ENCODE assay signal across 25 cellular contexts in genomic region chr1:169151338-169151837, GRCh38.
"Had no signal": no experiment of that assay in that cellular context is flagged by ENCODE, and none has a peak within 500 bp of the region (broad histone marks: within the 10 kb centered on the region; RNA-seq: fewer than 3 reads in every experiment).

No MANE protein-coding gene starts in this region.

- H3K27me3 ChIP-seq: dorsolateral prefrontal cortex, gastrocnemius medialis, left lung, neural progenitor cell, ovary, right atrium auricular region, sigmoid colon, suprapubic skin, transverse colon had no signal

- H3K27me3 Mint-ChIP-seq: naive thymus-derived CD4-positive, alpha-beta T cell; progenitor cell of endocrine pancreas; stimulated activated naive CD8-positive, alpha-beta T cell treated with anti-CD3 and anti-CD28 coated beads, Interleukin-15, amount 100 ng/mL, for 72 hours had no signal

- DNase-seq: caudate nucleus; cerebellar nuclear complex; dorsolateral prefrontal cortex; effector CD4-positive, alpha-beta T cell; foreskin fibroblast; gastrocnemius medialis; head of caudate nucleus; left cardiac atrium; mesendoderm; midbrain; naive thymus-derived CD4-positive, alpha-beta T cell; nucleus accumbens; ovary; sigmoid colon; stimulated activated naive CD4-positive, alpha-beta T cell; stimulated activated naive CD8-positive, alpha-beta T cell treated with anti-CD3 and anti-CD28 coated beads, Interleukin-15, amount 100 ng/mL, for 72 hours; transverse colon had no signal

- H3K9me3 Mint-ChIP-seq: naive thymus-derived CD4-positive, alpha-beta T cell; nephron; neural progenitor cell; stimulated activated naive CD8-positive, alpha-beta T cell treated with anti-CD3 and anti-CD28 coated beads, Interleukin-15, amount 100 ng/mL, for 72 hours had no signal

- H3K4me2 ChIP-seq: neural progenitor cell had no signal

- H3K9me3 ChIP-seq: gastrocnemius medialis, left lung, ovary, right atrium auricular region, sigmoid colon, suprapubic skin, transverse colon had no signal

- H3K4me1 Mint-ChIP-seq: naive thymus-derived CD4-positive, alpha-beta T cell; nephron; stimulated activated naive CD8-positive, alpha-beta T cell treated with anti-CD3 and anti-CD28 coated beads, Interleukin-15, amount 100 ng/mL, for 72 hours had no signal

- H3K27ac ChIP-seq: dorsolateral prefrontal cortex, gastrocnemius medialis, left lung, neural progenitor cell, ovary, right atrium auricular region, sigmoid colon, suprapubic skin had no signal

- H3K36me3 Mint-ChIP-seq: neural progenitor cell had no signal

- ATAC-seq: gastrocnemius medialis; left cardiac atrium; left lung; naive thymus-derived CD4-positive, alpha-beta T cell; stimulated activated naive CD8-positive, alpha-beta T cell treated with anti-CD3 and anti-CD28 coated beads, Interleukin-15, amount 100 ng/mL, for 72 hours had no signal

- H3K9ac ChIP-seq: neural progenitor cell had no signal

- FAIRE-seq: colon, islet of Langerhans had no signal

- H3K4me1 ChIP-seq: left lung, neural progenitor cell, right atrium auricular region, suprapubic skin had no signal

- H3K27ac Mint-ChIP-seq: naive thymus-derived CD4-positive, alpha-beta T cell; nephron; neural progenitor cell; progenitor cell of endocrine pancreas; stimulated activated naive CD8-positive, alpha-beta T cell treated with anti-CD3 and anti-CD28 coated beads, Interleukin-15, amount 100 ng/mL, for 72 hours had no signal

- H3K4me3 ChIP-seq: dorsolateral prefrontal cortex, gastrocnemius medialis, left lung, neural progenitor cell, ovary, right atrium auricular region, sigmoid colon, suprapubic skin, transverse colon had no signal

- H2AFZ ChIP-seq: neural progenitor cell had no signal

- H3K4me3 Mint-ChIP-seq: naive thymus-derived CD4-positive, alpha-beta T cell; nephron; neural progenitor cell; stimulated activated naive CD8-positive, alpha-beta T cell treated with anti-CD3 and anti-CD28 coated beads, Interleukin-15, amount 100 ng/mL, for 72 hours had no signal

- H3K36me3 ChIP-seq: gastrocnemius medialis, left lung, neural progenitor cell, ovary, right atrium auricular region, sigmoid colon, suprapubic skin, transverse colon had no signal
